Comparison of ENCODE assay signal across 9 cellular contexts in the genomic region with DNA sequence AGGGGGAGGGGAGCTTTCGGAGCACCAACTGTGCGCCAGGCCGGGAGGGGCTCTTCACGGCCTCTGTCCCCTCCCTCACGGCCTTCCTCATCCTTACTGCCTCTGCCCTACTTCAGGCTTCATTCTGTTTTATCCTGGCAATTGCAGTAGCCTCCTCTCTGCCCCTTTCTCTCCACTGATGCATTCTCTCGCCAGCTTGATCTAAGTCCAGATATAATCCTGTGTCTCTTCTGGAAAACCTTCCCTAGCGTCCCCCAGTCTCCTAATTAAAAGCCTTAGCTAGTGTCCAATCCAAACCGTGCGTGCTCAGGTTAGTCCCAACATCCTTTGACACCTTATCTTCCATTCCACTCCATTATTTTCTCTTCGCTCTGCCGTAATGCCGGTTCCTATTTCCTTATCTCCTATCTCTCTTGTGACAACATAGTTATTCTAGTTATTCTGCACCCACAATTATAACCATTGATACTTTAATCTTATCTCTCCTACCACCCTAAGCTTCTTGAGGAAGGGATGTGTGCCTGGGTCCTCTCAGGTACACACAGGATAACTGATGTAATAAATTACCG. TPM values are rescaled to one million over a fixed set of nuclear protein-coding genes. Genes with fewer than 3 reads are reported as not detected.
DNase-seq lines count a peak whose midpoint lies in the region; ATAC-seq, FAIRE-seq and TF ChIP-seq lines count a peak whose summit lies in the region.
"Had no signal": no experiment of that assay in that cellular context is flagged by ENCODE, and none has a peak within 500 bp of the region (broad histone marks: within the 10 kb centered on the region; RNA-seq: fewer than 3 reads in every experiment).

No MANE protein-coding gene starts in this region.

- peaks cover 2 to 3% of the 10 kb centered on the region in 2 donors for H3K36me3 Mint-ChIP-seq in activated T-cell treated with anti-CD3 and anti-CD28 coated beads, Interleukin-2, amount 50 U/mL, for 72 hours (ENCODE audit: insufficient read depth in 2 of 2)
- H3K36me3 Mint-ChIP-seq in T-helper 17 cell (ENCODE audit: low read depth), result peaks cover 3% of the 10 kb centered on the region

- H3K27ac ChIP-seq in gastroesophageal sphincter, result peak overlapping the region; percentile 72 to 88 (median 86)
- H3K27ac ChIP-seq in spleen, result peak overlapping the region; percentile 51 to 82 (median 76)

- no peak for ATAC-seq in activated T-cell treated with anti-CD3 and anti-CD28 coated beads, Interleukin-2, amount 50 U/mL, for 72 hours (replicated peaks in 1 of 2)
- no peak for ATAC-seq in T-helper 17 cell
- no peak for ATAC-seq in gastroesophageal sphincter
- no peak for ATAC-seq in HG03025 (IDR thresholded peaks at IDR 0.05; ENCODE audit: low FRiP score, unreplicated experiment)

- H3K9me3 ChIP-seq in T-helper 17 cell (ENCODE audit: control insufficient read depth, low read length, poor library complexity, severe bottlenecking) (no peaks in the 10 kb centered on the region), gastroesophageal sphincter (no peaks in the 10 kb centered on the region), spleen (no peaks in the 10 kb centered on the region)

- H3K4me1 Mint-ChIP-seq in activated T-cell treated with anti-CD3 and anti-CD28 coated beads, Interleukin-2, amount 50 U/mL, for 72 hours (ENCODE audit: low read depth), result peaks cover 52% of the 10 kb centered on the region
- H3K4me1 Mint-ChIP-seq in T-helper 17 cell, result peaks cover 29% of the 10 kb centered on the region

- H3K4me3 Mint-ChIP-seq in activated T-cell treated with anti-CD3 and anti-CD28 coated beads, Interleukin-2, amount 50 U/mL, for 72 hours, result peak overlapping the region; percentile 83 to 88
- H3K4me3 Mint-ChIP-seq in T-helper 17 cell, result peak overlapping the region; percentile 94

- H3K27me3 Mint-ChIP-seq in activated T-cell treated with anti-CD3 and anti-CD28 coated beads, Interleukin-2, amount 50 U/mL, for 72 hours (ENCODE audit: low read depth), result no peaks in the 10 kb centered on the region
- H3K27me3 Mint-ChIP-seq in T-helper 17 cell, result no peaks in the 10 kb centered on the region

- no peak for TF ChIP-seq POLR2A in gastroesophageal sphincter (IDR thresholded peaks at IDR 0.05)
- TF ChIP-seq POLR2A in spleen (IDR thresholded peaks at IDR 0.05), result no peak

- H3K4me1 ChIP-seq in gastroesophageal sphincter (peaks cover 0 to 61% (median 12%) of the 10 kb centered on the region in 3 donors), spleen (peaks cover 10 to 68% (median 48%) of the 10 kb centered on the region in 6 donors)

- H3K36me3 ChIP-seq in gastroesophageal sphincter (peaks cover 0 to 20% of the 10 kb centered on the region in 2 donors), spleen (peaks cover 0 to 20% (median 13%) of the 10 kb centered on the region in 6 donors)

- no peak for DNase-seq in activated T-cell treated with anti-CD3 and anti-CD28 coated beads, Interleukin-2, amount 50 U/mL, for 72 hours
- no peak for DNase-seq in activated T-cell treated with anti-CD3 and anti-CD28 coated beads, Interleukin-2, amount 50 U/mL, for 48 hours
- DNase-seq in T-helper 17 cell (no peak), spleen (no peak), HTR-8/SVneo (ENCODE audit: insufficient read length, low spot score) (no peak)
- DNase-seq in stimulated activated CD4-positive, alpha-beta T cell treated with anti-CD3 and anti-CD28 coated beads, Interleukin-2, amount 100 ng/mL, for 24 hours, result no peak

- no peaks in the 10 kb centered on the region for H3K9me3 Mint-ChIP-seq in activated T-cell treated with anti-CD3 and anti-CD28 coated beads, Interleukin-2, amount 50 U/mL, for 72 hours

- TF ChIP-seq EP300 in gastroesophageal sphincter (IDR thresholded peaks at IDR 0.05), result no peak

- intact Hi-C loops in spleen (cut with DNase I; ENCODE audit: low total_unique reads), result no loop called here

- WGBS in gastroesophageal sphincter (ENCODE audit: low coverage in 1 of 2), 2 donors, result 10 to 16% methylated on average over 8 to 13 of the region's 13 CpGs
- WGBS in spleen, 5 donors, result 19 to 24% (median 22%) methylated on average over 13 of the region's 13 CpGs

- TF ChIP-seq CTCF in gastroesophageal sphincter (IDR thresholded peaks at IDR 0.05), result no peak
- TF ChIP-seq CTCF in spleen (IDR thresholded peaks at IDR 0.05 in 8 of 11, conservative IDR thresholded peaks at IDR 0.05 in 3 of 11), result no peak

- H3K4me3 ChIP-seq in gastroesophageal sphincter (peak overlapping the region; percentile 64 to 93), spleen (peak overlapping the region; percentile 57 to 87 (median 82))

- H3K27me3 ChIP-seq in gastroesophageal sphincter (no peaks in the 10 kb centered on the region), spleen (replicated peaks in 1 of 7) (no peaks in the 10 kb centered on the region)

- no peak for FAIRE-seq in HTR-8/SVneo (lab: Jason Lieb, UNC)

- peak overlapping the region; percentile 48 for H3K27ac Mint-ChIP-seq in activated T-cell treated with anti-CD3 and anti-CD28 coated beads, Interleukin-2, amount 50 U/mL, for 72 hours
- peak overlapping the region; percentile 90 for H3K27ac Mint-ChIP-seq in T-helper 17 cell

RNA-seq across cellular contexts. Expression of a gene that starts 0.9 kb away (rescaled TPM):
- total RNA-seq in activated T-cell treated with anti-CD3 and anti-CD28 coated beads, Interleukin-2, amount 50 U/mL, for 72 hours, result 10 to 100 TPM; 10.5 to 13.1 TPM
- total RNA-seq in T-helper 17 cell, result 1 to 10 TPM; 6.2 to 6.7 TPM
- 10 to 100 TPM in 3 of 4 donors, 1 to 10 TPM in 1; 7.9 to 17.5 (median 12.2) TPM for total RNA-seq in gastroesophageal sphincter
- total RNA-seq in spleen, result 10 to 100 TPM in 3 of 7 donors, 1 to 10 TPM in 4; 7.1 to 10.4 (median 9.5) TPM
- 1 to 10 TPM; 2.7 to 5.7 (median 3.5) TPM for polyA plus RNA-seq in spleen

RNA-seq across cellular contexts. Expression of a gene that starts 11.3 kb away (rescaled TPM):
- 1 to 10 TPM; 5.8 to 6.3 TPM for total RNA-seq in activated T-cell treated with anti-CD3 and anti-CD28 coated beads, Interleukin-2, amount 50 U/mL, for 72 hours
- 1 to 10 TPM; 1.4 to 1.5 TPM for total RNA-seq in T-helper 17 cell
- 10 to 100 TPM; 17.6 to 29.3 (median 19.5) TPM for total RNA-seq in gastroesophageal sphincter
- total RNA-seq in spleen, result 10 to 100 TPM in 1 of 7 donors, 1 to 10 TPM in 6; 2.2 to 10.2 (median 3.1) TPM
- polyA plus RNA-seq in spleen, result 1 to 10 TPM; 2.3 to 3.7 (median 3.1) TPM

RNA-seq across cellular contexts. Expression of a gene that starts 13.7 kb away (rescaled TPM):
- total RNA-seq in activated T-cell treated with anti-CD3 and anti-CD28 coated beads, Interleukin-2, amount 50 U/mL, for 72 hours, result 100 to 1,000 TPM; 223 to 233 TPM
- total RNA-seq in T-helper 17 cell (100 to 1,000 TPM; 192 to 220 TPM), gastroesophageal sphincter (1 to 10 TPM in 2 of 4 donors, under 1 TPM in 2; 0.59 to 2.2 (median 1.2) TPM), spleen (100 to 1,000 TPM in 1 of 7 donors, 10 to 100 TPM in 6; 38.5 to 105 (median 72.4) TPM)
- polyA plus RNA-seq in spleen, result 100 to 1,000 TPM; 154 to 199 (median 179) TPM

RNA-seq across cellular contexts. Expression of a gene that starts 21.5 kb away (rescaled TPM):
- total RNA-seq in activated T-cell treated with anti-CD3 and anti-CD28 coated beads, Interleukin-2, amount 50 U/mL, for 72 hours, result 1 to 10 TPM in 1 of 2 donors, not detected in 1; 2.0 TPM
- total RNA-seq in T-helper 17 cell (1 to 10 TPM in 1 of 2 donors, not detected in 1; 1.8 TPM), gastroesophageal sphincter (not detected), spleen (1 to 10 TPM in 1 of 7 donors, not detected in 6; 1.4 TPM)
- 1 to 10 TPM; 2.7 to 4.3 (median 2.8) TPM for polyA plus RNA-seq in spleen
- total RNA-seq: glomerular endothelial cell had no signal

RNA-seq across cellular contexts. Expression of a gene that starts 25.8 kb away (rescaled TPM):
- total RNA-seq in activated T-cell treated with anti-CD3 and anti-CD28 coated beads, Interleukin-2, amount 50 U/mL, for 72 hours, result 10 to 100 TPM; 48.0 to 50.7 TPM
- 10 to 100 TPM; 27.4 to 28.8 TPM for total RNA-seq in T-helper 17 cell
- 10 to 100 TPM; 17.1 to 40.9 (median 20.4) TPM for total RNA-seq in gastroesophageal sphincter
- total RNA-seq in spleen, result 10 to 100 TPM; 32.5 to 50.4 (median 45.8) TPM
- polyA plus RNA-seq in spleen, result 10 to 100 TPM; 17.3 to 33.3 (median 22.5) TPM

Comparison
In these comparisons a context has a peak if more than half of its experiments do, and no peak if none do; other contexts are left out.
1. RNA of a gene that starts 13.7 kb away (total RNA-seq): 223 to 233 TPM in activated T-cell treated with anti-CD3 and anti-CD28 coated beads, Interleukin-2, amount 50 U/mL, for 72 hours, 192 to 220 TPM in T-helper 17 cell and 38.5 to 105 TPM in spleen; 0.59 to 2.2 TPM in gastroesophageal sphincter; every median in the first group is over 10 times any median in the second.